Comparison of ENCODE assay signal across 8 cellular contexts in the genomic region with DNA sequence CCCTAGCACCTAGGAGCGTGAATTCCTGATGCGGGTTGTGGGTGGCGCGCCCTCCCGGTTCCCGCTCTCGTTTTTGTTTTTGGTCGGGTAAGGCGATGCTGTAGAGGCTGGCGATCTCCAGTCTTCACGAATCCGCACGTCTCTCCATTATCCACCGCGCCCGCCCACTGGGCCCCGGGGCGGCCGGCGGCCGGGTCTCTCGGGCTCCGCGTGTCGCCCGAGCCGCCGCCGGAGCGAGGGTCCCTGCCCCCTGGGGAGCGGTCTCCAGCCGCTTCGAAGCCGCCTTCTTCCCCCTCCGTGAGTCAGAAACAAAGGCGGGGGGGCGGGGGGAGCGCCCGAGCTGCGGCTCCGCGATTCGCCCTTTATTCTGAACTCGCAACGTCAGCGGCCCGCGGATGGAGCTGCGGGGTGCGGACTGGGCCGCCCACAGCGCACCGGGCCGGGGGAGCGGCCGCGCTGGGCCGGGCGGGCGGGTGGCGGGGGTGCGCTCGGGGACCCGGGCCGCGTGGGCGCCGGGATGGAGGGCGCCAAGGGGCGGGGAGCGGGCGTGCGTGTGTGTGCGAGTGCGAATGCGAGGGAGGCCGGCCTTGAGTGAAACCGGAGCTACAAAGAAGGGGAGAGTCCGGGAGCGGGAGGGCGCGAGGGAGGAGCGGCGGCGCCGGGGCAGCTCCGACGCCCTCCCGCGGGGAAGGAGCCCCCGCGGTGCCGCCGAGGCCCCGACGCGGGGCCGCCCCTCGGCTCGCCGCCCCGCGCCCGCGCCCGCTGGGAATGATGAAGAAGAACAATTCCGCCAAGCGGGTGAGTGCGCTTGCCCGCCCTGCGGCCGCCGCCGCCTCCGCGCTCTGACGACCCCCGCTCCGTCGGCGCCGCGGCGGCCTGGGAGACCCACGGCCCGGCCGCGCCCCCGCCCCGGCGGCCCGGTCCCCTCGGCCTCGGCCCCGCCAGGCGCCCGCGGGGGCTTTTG. TPM values are rescaled to one million over a fixed set of nuclear protein-coding genes. Genes with fewer than 3 reads are reported as not detected.
DNase-seq lines count a peak whose midpoint lies in the region; TF ChIP-seq lines count a peak whose summit lies in the region.

Gene PLEKHO1, plus strand, starts transcription at position 427 of the 964 bp plus-strand sequence. Its CDS starts 342 bp downstream, at position 769.

- peak within 1 kb of the TSS; percentile 99 for H3K27ac Mint-ChIP-seq in neural progenitor cell

- H3K36me3 ChIP-seq in neural progenitor cell (no peaks in the 10 kb centered on the region), subcutaneous abdominal adipose tissue (ENCODE audit: control insufficient read depth in 5 of 5, insufficient read depth in 5 of 5, low read length in 5 of 5) (peaks cover 0 to 21% (median 12%) of the 10 kb centered on the region in 5 donors)

- no peaks in the 10 kb centered on the region for H3K9me3 Mint-ChIP-seq in neural progenitor cell

- H3K36me3 Mint-ChIP-seq in neural progenitor cell, result peaks cover 23% of the 10 kb centered on the region

- H3K27ac ChIP-seq in neural progenitor cell (no peak within 1 kb of the TSS), subcutaneous abdominal adipose tissue (ENCODE audit: low read depth, low read length) (peak within 1 kb of the TSS; percentile 68)

- H3K4me2 ChIP-seq in neural progenitor cell, result peak within 1 kb of the TSS; percentile 98

- H3K4me1 ChIP-seq in neural progenitor cell (peaks cover 21% of the 10 kb centered on the region), subcutaneous abdominal adipose tissue (ENCODE audit: control insufficient read depth in 5 of 5, insufficient read depth in 5 of 5, low read length in 5 of 5) (peaks cover 3 to 48% (median 36%) of the 10 kb centered on the region in 5 donors)

- peaks cover 51% of the 10 kb centered on the region for H3K79me2 ChIP-seq in neural progenitor cell (ENCODE audit: low read depth)

- peak within 1 kb of the TSS; percentile 83 for H2AFZ ChIP-seq in neural progenitor cell (replicated peaks)

- H3K4me3 Mint-ChIP-seq in neural progenitor cell, result peak within 1 kb of the TSS; percentile 98

- H3K9ac ChIP-seq in neural progenitor cell, result peak within 1 kb of the TSS; percentile 83
- H3K9ac ChIP-seq in subcutaneous abdominal adipose tissue (ENCODE audit: low read length in 5 of 5), result peak within 1 kb of the TSS; percentile 64 to 79 (median 75)

- H3K4me3 ChIP-seq in fibroblast of villous mesenchyme (ENCODE audit: low read depth, low read length) (peak within 1 kb of the TSS; percentile 82), neural progenitor cell (peak within 1 kb of the TSS; percentile 95), subcutaneous abdominal adipose tissue (ENCODE audit: low read depth in 1 of 5, low read length in 5 of 5) (peak within 1 kb of the TSS; percentile 63 to 86 (median 76))

- H3K27me3 ChIP-seq in neural progenitor cell, result no peaks in the 10 kb centered on the region
- H3K27me3 ChIP-seq in subcutaneous abdominal adipose tissue (ENCODE audit: control insufficient read depth in 5 of 5, insufficient read depth in 4 of 5, low read length in 5 of 5), result no peaks in the 10 kb centered on the region

- TF ChIP-seq CTCF in fibroblast of villous mesenchyme (IDR thresholded peaks at IDR 0.05; ENCODE audit: insufficient read depth, low read depth, low read length), result no peak
- TF ChIP-seq CTCF in neural progenitor cell (IDR thresholded peaks at IDR 0.05), result no peak

- peaks cover 44% of the 10 kb centered on the region for H3K4me1 Mint-ChIP-seq in neural progenitor cell

- DNase-seq in SIG-M5 treated with dmso at 0.1 percent for 504 hours (lab: John Stamatoyannopoulos, UW; ENCODE audit: unreplicated experiment) (peak; percentile 63), SIG-M5 (lab: John Stamatoyannopoulos, UW) (no peak), HPDE6-E6E7 (ENCODE audit: extremely low spot score) (peak; percentile 65), RPMI8226 (peak; percentile 79), activated gamma-delta T cell (lab: John Stamatoyannopoulos, UW) (peak; percentile 78), fibroblast of villous mesenchyme (ENCODE audit: low read depth) (peak; percentile 81), neural progenitor cell (ENCODE audit: low spot score) (peak; percentile 85)

- peaks cover 21% of the 10 kb centered on the region for H3F3A ChIP-seq in neural progenitor cell (ENCODE audit: low read depth)

- H4K20me1 ChIP-seq in neural progenitor cell (ENCODE audit: low read depth), result peaks cover 39% of the 10 kb centered on the region

- peaks cover 11% of the 10 kb centered on the region for H3K27me3 Mint-ChIP-seq in neural progenitor cell (ENCODE audit: insufficient read depth, low read depth)

- no peaks in the 10 kb centered on the region for H3K9me3 ChIP-seq in neural progenitor cell (ENCODE audit: low read depth)
- H3K9me3 ChIP-seq in subcutaneous abdominal adipose tissue (ENCODE audit: control insufficient read depth in 5 of 5, low read length in 5 of 5), result no peaks in the 10 kb centered on the region

RNA-seq across cellular contexts. Expression of gene PLEKHO1, which starts in this region (rescaled TPM):
- total RNA-seq in fibroblast of villous mesenchyme (43.2 and 99.9 TPM in 2 replicates), neural progenitor cell (ENCODE audit: low replicate concordance) (39.3 and 43.3 TPM in 2 replicates)
